Comparison of ENCODE assay signal across 20 cellular contexts in the genomic region with DNA sequence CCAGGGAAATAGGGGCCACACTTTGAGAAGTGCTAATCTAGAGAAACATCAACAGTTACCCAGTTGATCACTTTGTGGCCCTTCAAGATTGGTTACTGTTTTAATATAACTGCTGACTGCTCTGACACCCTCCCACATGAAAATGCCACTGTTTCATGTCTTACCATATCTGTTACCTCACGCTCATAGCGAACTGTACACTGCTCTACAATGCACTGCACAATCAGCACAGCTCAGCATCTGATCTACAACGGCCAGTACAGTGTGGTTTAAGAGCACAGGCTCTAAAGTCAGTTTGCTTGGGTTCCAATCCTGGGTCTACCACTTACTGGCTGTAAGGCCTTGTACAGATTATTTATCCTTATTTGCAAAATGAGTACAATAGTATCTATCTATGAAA.
"Had no signal": no experiment of that assay in that cellular context is flagged by ENCODE, and none has a peak within 500 bp of the region (broad histone marks: within the 10 kb centered on the region; RNA-seq: fewer than 3 reads in every experiment).

No MANE protein-coding gene starts in this region.

- H3K4me2 ChIP-seq: neural progenitor cell had no signal

- H2AFZ ChIP-seq: neural progenitor cell had no signal

- DNase-seq: activated CD4-positive, alpha-beta T cell treated with anti-CD3 and anti-CD28 coated beads, Interleukin-2, amount 50 U/mL, for 48 hours; activated CD8-positive, alpha-beta memory T cell treated with anti-CD3 and anti-CD28 coated beads, Interleukin-2, amount 50 U/mL, for 4 hours; activated effector memory CD4-positive, alpha-beta T cell treated with Interleukin-2 at 50 U/mL for 16 hours; anterior cingulate cortex; brain microvascular endothelial cell; cerebellar nuclear complex; effector memory CD8-positive, alpha-beta T cell; gastrocnemius medialis; heart left ventricle; immature natural killer cell; left colon; naive B cell; pancreas; sigmoid colon; spleen; transverse colon had no signal

- H3K27ac ChIP-seq: brain microvascular endothelial cell, gastrocnemius medialis, heart left ventricle, neural progenitor cell, pancreas, sigmoid colon, spleen, transverse colon, vagina had no signal

- H3K4me3 Mint-ChIP-seq: activated naive CD8-positive, alpha-beta T cell; dendritic cell treated with granulocyte-macrophage colony-stimulating factor and Interleukin-4, amounts not matched to agents 40 ng/mL and 50 ng/mL, for 4 days; effector memory CD8-positive, alpha-beta T cell; immature natural killer cell; naive B cell; neural progenitor cell had no signal

- ATAC-seq: effector memory CD8-positive, alpha-beta T cell; gastrocnemius medialis; left colon; pancreas had no signal

- H3K4me1 ChIP-seq: neural progenitor cell, pancreas had no signal

- H3K27me3 ChIP-seq: brain microvascular endothelial cell, gastrocnemius medialis, heart left ventricle, neural progenitor cell, pancreas, sigmoid colon, spleen, transverse colon, vagina had no signal

- H3K9me3 ChIP-seq: gastrocnemius medialis, heart left ventricle, pancreas, sigmoid colon, spleen, transverse colon, vagina had no signal

- H3K9ac ChIP-seq: neural progenitor cell had no signal

- H3K4me3 ChIP-seq: gastrocnemius medialis, heart left ventricle, neural progenitor cell, pancreas, sigmoid colon, spleen, transverse colon, vagina had no signal

- H3K27me3 Mint-ChIP-seq: activated naive CD8-positive, alpha-beta T cell; dendritic cell treated with granulocyte-macrophage colony-stimulating factor and Interleukin-4, amounts not matched to agents 40 ng/mL and 50 ng/mL, for 4 days; effector memory CD8-positive, alpha-beta T cell; naive B cell had no signal

- H3K4me1 Mint-ChIP-seq: neural progenitor cell had no signal

- H3K36me3 ChIP-seq: brain microvascular endothelial cell, gastrocnemius medialis, neural progenitor cell, pancreas, sigmoid colon, transverse colon, vagina had no signal

- H3K9me3 Mint-ChIP-seq: dendritic cell treated with granulocyte-macrophage colony-stimulating factor and Interleukin-4, amounts not matched to agents 40 ng/mL and 50 ng/mL, for 4 days; effector memory CD8-positive, alpha-beta T cell; immature natural killer cell; naive B cell; neural progenitor cell had no signal

- H3K27ac Mint-ChIP-seq: activated naive CD8-positive, alpha-beta T cell; dendritic cell treated with granulocyte-macrophage colony-stimulating factor and Interleukin-4, amounts not matched to agents 40 ng/mL and 50 ng/mL, for 4 days; effector memory CD8-positive, alpha-beta T cell; neural progenitor cell had no signal

- H3K36me3 Mint-ChIP-seq: activated naive CD8-positive, alpha-beta T cell; immature natural killer cell; naive B cell had no signal
